ENCODE assay signal across 1 cellular context in genomic region chr16:30395155-30395991, GRCh38.
TF ChIP-seq lines count a peak whose summit lies in the region.

Gene ZNF48, plus strand, starts transcription at chr16:30395420. Its CDS starts 375 bp downstream, at chr16:30395795.

TF ChIP-seq in HepG2, 621 proteins besides CTCF, POLR2A, EP300 and RAD21 (continued from another document and continues in another):
- peak; percentile 41; the same call in 1 of the 2 replicates for TF ChIP-seq RERE (CRISPR knock-in tag; IDR thresholded peaks at IDR 0.05; ENCODE audit: low read depth)
- TF ChIP-seq E2F1 (CRISPR knock-in tag; IDR thresholded peaks at IDR 0.05), result 0 out of 2 replicates have a peak, but pooled peaks have one; percentile 52
- TF ChIP-seq ZNF350 (CRISPR knock-in tag; IDR thresholded peaks at IDR 0.05; ENCODE audit: borderline replicate concordance, low read depth), result peak; percentile 64; the same call in 1 of the 2 replicates
- TF ChIP-seq SIN3B (IDR thresholded peaks at IDR 0.05; ENCODE audit: low read length), result no peak; the same call in 1 of the 2 replicates
- TF ChIP-seq, protein P1, sequence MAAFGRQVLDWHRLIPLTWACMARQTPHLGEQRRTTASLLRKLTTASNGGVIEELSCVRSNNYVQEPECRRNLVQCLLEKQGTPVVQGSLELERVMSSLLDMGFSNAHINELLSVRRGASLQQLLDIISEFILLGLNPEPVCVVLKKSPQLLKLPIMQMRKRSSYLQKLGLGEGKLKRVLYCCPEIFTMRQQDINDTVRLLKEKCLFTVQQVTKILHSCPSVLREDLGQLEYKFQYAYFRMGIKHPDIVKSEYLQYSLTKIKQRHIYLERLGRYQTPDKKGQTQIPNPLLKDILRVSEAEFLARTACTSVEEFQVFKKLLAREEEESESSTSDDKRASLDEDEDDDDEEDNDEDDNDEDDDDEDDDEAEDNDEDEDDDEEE (CRISPR knock-in tag; IDR thresholded peaks at IDR 0.05), result no peak
- TF ChIP-seq HMG20B (CRISPR knock-in tag; conservative IDR thresholded peaks at IDR 0.05), result no peak
- peak; percentile 91; the same call in 1 of the 2 replicates for TF ChIP-seq HBP1 (CRISPR knock-in tag; IDR thresholded peaks at IDR 0.05; ENCODE audit: low read depth)
- TF ChIP-seq FOXP4 (CRISPR knock-in tag; IDR thresholded peaks at IDR 0.05), result no peak
- TF ChIP-seq ZNF274 (CRISPR knock-in tag; IDR thresholded peaks at IDR 0.05), result no peak
- no peak; the same call in 1 of the 2 replicates for TF ChIP-seq ZNF564 (CRISPR knock-in tag; IDR thresholded peaks at IDR 0.05)
- no peak; the same call in 1 of the 2 replicates for TF ChIP-seq MEIS2 (CRISPR knock-in tag; IDR thresholded peaks at IDR 0.05)
- peak; percentile 54; the same call in 1 of the 2 replicates for TF ChIP-seq CREB1 (IDR thresholded peaks at IDR 0.05)
- no peak for TF ChIP-seq CREB1 (CRISPR knock-in tag; IDR thresholded peaks at IDR 0.05)
- TF ChIP-seq, protein P2, sequence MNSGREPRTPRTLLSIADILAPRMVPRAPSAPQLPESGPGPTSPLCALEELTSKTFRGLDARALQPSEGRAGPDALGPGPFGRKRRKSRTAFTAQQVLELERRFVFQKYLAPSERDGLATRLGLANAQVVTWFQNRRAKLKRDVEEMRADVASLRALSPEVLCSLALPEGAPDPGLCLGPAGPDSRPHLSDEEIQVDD (CRISPR knock-in tag; IDR thresholded peaks at IDR 0.05; ENCODE audit: borderline replicate concordance), result no peak
- no peak for TF ChIP-seq POLR2AphosphoS2 (IDR thresholded peaks at IDR 0.05; ENCODE audit: low read depth, low read length)
- TF ChIP-seq ZNF703 (CRISPR knock-in tag; IDR thresholded peaks at IDR 0.05; ENCODE audit: borderline replicate concordance), result 0 out of 2 replicates have a peak, but pooled peaks have one; percentile 23
- TF ChIP-seq RARA (CRISPR knock-in tag; IDR thresholded peaks at IDR 0.05), result peak; percentile 48
- TF ChIP-seq NR2F1 (CRISPR knock-in tag; IDR thresholded peaks at IDR 0.05), result no peak
- TF ChIP-seq KLF12 (CRISPR knock-in tag; IDR thresholded peaks at IDR 0.05; ENCODE audit: borderline replicate concordance), result peak; percentile 93
- TF ChIP-seq MAFK (conservative IDR thresholded peaks at IDR 0.05 in 1 of 2, IDR thresholded peaks at IDR 0.05 in 1 of 2; ENCODE audit: low read length in 2 of 2), result no peak
- 0 out of 2 replicates have a peak, but pooled peaks have one; percentile 64 for TF ChIP-seq BRD4 (CRISPR knock-in tag; IDR thresholded peaks at IDR 0.05)
- no peak; the same call in 1 of the 2 replicates for TF ChIP-seq ETS1 (CRISPR knock-in tag; IDR thresholded peaks at IDR 0.05)
- TF ChIP-seq, protein P3, sequence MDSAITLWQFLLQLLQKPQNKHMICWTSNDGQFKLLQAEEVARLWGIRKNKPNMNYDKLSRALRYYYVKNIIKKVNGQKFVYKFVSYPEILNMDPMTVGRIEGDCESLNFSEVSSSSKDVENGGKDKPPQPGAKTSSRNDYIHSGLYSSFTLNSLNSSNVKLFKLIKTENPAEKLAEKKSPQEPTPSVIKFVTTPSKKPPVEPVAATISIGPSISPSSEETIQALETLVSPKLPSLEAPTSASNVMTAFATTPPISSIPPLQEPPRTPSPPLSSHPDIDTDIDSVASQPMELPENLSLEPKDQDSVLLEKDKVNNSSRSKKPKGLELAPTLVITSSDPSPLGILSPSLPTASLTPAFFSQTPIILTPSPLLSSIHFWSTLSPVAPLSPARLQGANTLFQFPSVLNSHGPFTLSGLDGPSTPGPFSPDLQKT (CRISPR knock-in tag; IDR thresholded peaks at IDR 0.05; ENCODE audit: borderline replicate concordance), result no peak
- TF ChIP-seq ZFY (CRISPR knock-in tag; IDR thresholded peaks at IDR 0.05), result peak; percentile 89
- peak; percentile 46 for TF ChIP-seq PTBP1 (IDR thresholded peaks at IDR 0.05; ENCODE audit: low read depth, low read length, poor library complexity, severe bottlenecking)
- TF ChIP-seq HDAC6 (IDR thresholded peaks at IDR 0.05; ENCODE audit: low read depth, low read length), result no peak
- no peak for TF ChIP-seq ZNF513 (CRISPR knock-in tag; conservative IDR thresholded peaks at IDR 0.05)
- TF ChIP-seq ZNF710 (CRISPR knock-in tag; IDR thresholded peaks at IDR 0.05; ENCODE audit: borderline replicate concordance), result no peak
- peak; percentile 52; the same call in 1 of the 2 replicates for TF ChIP-seq DNMT3B (CRISPR knock-in tag; conservative IDR thresholded peaks at IDR 0.05)
- TF ChIP-seq SP1 (IDR thresholded peaks at IDR 0.05), result no peak
- TF ChIP-seq SP1 (CRISPR knock-in tag; IDR thresholded peaks at IDR 0.05), result peak; percentile 75; the same call in 1 of the 2 replicates
- no peak for TF ChIP-seq EHMT2 (IDR thresholded peaks at IDR 0.05; ENCODE audit: borderline replicate concordance, low read depth, low read length)
- peak; percentile 95 for TF ChIP-seq SAP130 (CRISPR knock-in tag; IDR thresholded peaks at IDR 0.05; ENCODE audit: low read depth)
- TF ChIP-seq MTF2 (CRISPR knock-in tag; IDR thresholded peaks at IDR 0.05; ENCODE audit: borderline replicate concordance), result no peak; the same call in 1 of the 2 replicates
- no peak; the same call in 1 of the 2 replicates for TF ChIP-seq ETV6 (CRISPR knock-in tag; conservative IDR thresholded peaks at IDR 0.05)
- no peak for TF ChIP-seq CREM (IDR thresholded peaks at IDR 0.05)
- TF ChIP-seq CREM (CRISPR knock-in tag; IDR thresholded peaks at IDR 0.05), result no peak
- no peak for TF ChIP-seq ZNF615 (CRISPR knock-in tag; IDR thresholded peaks at IDR 0.05; ENCODE audit: borderline replicate concordance)
- TF ChIP-seq ZNF235 (CRISPR knock-in tag; IDR thresholded peaks at IDR 0.05; ENCODE audit: borderline replicate concordance), result no peak
- no peak for TF ChIP-seq ZNF644 (CRISPR knock-in tag; IDR thresholded peaks at IDR 0.05; ENCODE audit: low read depth)
- TF ChIP-seq, protein P4, sequence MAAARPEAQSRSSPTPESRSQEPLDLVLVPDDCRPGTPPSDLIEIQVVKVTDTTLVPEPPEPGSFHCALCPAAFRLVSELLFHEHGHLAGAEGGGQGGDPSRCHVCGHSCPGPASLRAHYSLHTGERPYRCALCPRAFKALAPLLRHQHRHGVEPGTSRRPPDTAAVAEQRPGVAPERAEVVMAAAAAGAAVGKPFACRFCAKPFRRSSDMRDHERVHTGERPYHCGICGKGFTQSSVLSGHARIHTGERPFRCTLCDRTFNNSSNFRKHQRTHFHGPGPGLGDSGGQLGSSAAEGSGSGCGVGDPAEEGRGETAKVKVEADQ (CRISPR knock-in tag; IDR thresholded peaks at IDR 0.05; ENCODE audit: borderline replicate concordance), result peak; percentile 7; the same call in 1 of the 2 replicates
- TF ChIP-seq, protein P5, sequence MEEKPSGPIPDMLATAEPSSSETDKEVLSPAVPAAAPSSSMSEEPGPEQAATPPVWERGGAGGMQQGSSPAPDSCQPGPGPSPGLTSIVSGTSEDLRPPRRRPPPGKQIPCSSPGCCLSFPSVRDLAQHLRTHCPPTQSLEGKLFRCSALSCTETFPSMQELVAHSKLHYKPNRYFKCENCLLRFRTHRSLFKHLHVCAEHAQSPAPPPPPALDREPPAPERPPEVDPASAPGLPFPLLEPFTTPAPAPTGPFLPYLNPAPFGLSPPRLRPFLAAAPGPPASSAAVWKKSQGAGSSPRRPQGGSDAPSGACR (CRISPR knock-in tag; IDR thresholded peaks at IDR 0.05), result peak; percentile 94
